In the genomic region with DNA sequence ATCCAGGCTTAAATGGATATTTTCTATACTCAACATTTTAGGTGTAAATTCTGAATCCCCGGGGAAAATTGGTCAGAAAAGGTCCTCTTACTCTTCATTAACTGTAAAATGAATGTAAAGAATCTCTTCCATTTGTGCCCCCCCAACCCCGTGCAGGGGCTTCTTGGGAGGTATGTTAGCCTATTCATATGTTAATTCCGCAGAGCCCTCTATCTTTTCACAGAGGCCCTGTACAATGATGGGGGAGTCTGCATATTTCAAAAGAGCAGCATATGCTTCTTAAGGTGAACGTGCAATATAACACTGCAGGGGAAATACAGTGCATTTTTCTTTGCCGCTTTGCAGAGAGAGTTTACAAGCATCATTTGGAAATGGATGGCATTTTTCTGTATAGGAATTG, we compare ENCODE assay signal across 31 cellular contexts.
"Had no signal": no experiment of that assay in that cellular context is flagged by ENCODE, and none has a peak within 500 bp of the region (broad histone marks: within the 10 kb centered on the region; RNA-seq: fewer than 3 reads in every experiment).

No MANE protein-coding gene starts in this region.

- H3K9me3 Mint-ChIP-seq: activated CD8-positive, alpha-beta T cell treated with anti-CD3 and anti-CD28 coated beads for 36 hours; activated naive CD4-positive, alpha-beta T cell treated with anti-CD3 and anti-CD28 coated beads, Interleukin-2, amount 50 U/mL, for 24 hours; activated naive CD8-positive, alpha-beta T cell treated with anti-CD3 and anti-CD28 coated beads for 36 hours; activated naive CD8-positive, alpha-beta T cell treated with anti-CD3 and anti-CD28 coated beads, Interleukin-2, amount 50 U/mL, for 24 hours; activated T-cell treated with anti-CD3 and anti-CD28 coated beads, Interleukin-2, amount 50 U/mL, for 4 hours; activated T-helper 17 cell treated with anti-CD3 and anti-CD28 coated beads, Interleukin-2, amount 50 U/mL, for 72 hours; brain; central memory CD8-positive, alpha-beta T cell; dendritic cell treated with granulocyte-macrophage colony-stimulating factor and Interleukin-4, amounts not matched to agents 40 ng/mL and 50 ng/mL, for 4 days; endodermal cell had no signal

- H3K4me1 ChIP-seq: adrenal gland, ascending aorta, breast epithelium, gastrocnemius medialis, heart left ventricle had no signal

- H3K4me3 ChIP-seq: adrenal gland, ascending aorta, breast epithelium, cardiac muscle cell, coronary artery, dorsolateral prefrontal cortex, gastrocnemius medialis, heart left ventricle had no signal

- H3K27ac ChIP-seq: adrenal gland, ascending aorta, breast epithelium, cardiac muscle cell, coronary artery, dorsolateral prefrontal cortex, gastrocnemius medialis, heart left ventricle had no signal

- H3K9me3 ChIP-seq: adrenal gland, ascending aorta, breast epithelium, gastrocnemius medialis, heart left ventricle had no signal

- H3K27me3 ChIP-seq: adrenal gland, ascending aorta had no signal

- H3K27ac Mint-ChIP-seq: activated CD8-positive, alpha-beta T cell treated with anti-CD3 and anti-CD28 coated beads for 36 hours; activated naive CD4-positive, alpha-beta T cell treated with anti-CD3 and anti-CD28 coated beads, Interleukin-2, amount 50 U/mL, for 24 hours; activated naive CD8-positive, alpha-beta T cell treated with anti-CD3 and anti-CD28 coated beads for 36 hours; activated naive CD8-positive, alpha-beta T cell treated with anti-CD3 and anti-CD28 coated beads, Interleukin-2, amount 50 U/mL, for 24 hours; activated T-helper 17 cell treated with anti-CD3 and anti-CD28 coated beads, Interleukin-2, amount 50 U/mL, for 72 hours; dendritic cell treated with granulocyte-macrophage colony-stimulating factor and Interleukin-4, amounts not matched to agents 40 ng/mL and 50 ng/mL, for 4 days; endodermal cell had no signal

- H3K36me3 ChIP-seq: adrenal gland, ascending aorta, breast epithelium, cardiac muscle cell, gastrocnemius medialis, heart left ventricle had no signal

- H3K4me3 Mint-ChIP-seq: activated CD8-positive, alpha-beta T cell treated with anti-CD3 and anti-CD28 coated beads for 36 hours; activated naive CD4-positive, alpha-beta T cell treated with anti-CD3 and anti-CD28 coated beads, Interleukin-2, amount 50 U/mL, for 24 hours; activated naive CD8-positive, alpha-beta T cell treated with anti-CD3 and anti-CD28 coated beads for 36 hours; activated naive CD8-positive, alpha-beta T cell treated with anti-CD3 and anti-CD28 coated beads, Interleukin-2, amount 50 U/mL, for 24 hours; activated T-cell treated with anti-CD3 and anti-CD28 coated beads, Interleukin-2, amount 50 U/mL, for 4 hours; activated T-helper 17 cell treated with anti-CD3 and anti-CD28 coated beads, Interleukin-2, amount 50 U/mL, for 72 hours; central memory CD8-positive, alpha-beta T cell; dendritic cell treated with granulocyte-macrophage colony-stimulating factor and Interleukin-4, amounts not matched to agents 40 ng/mL and 50 ng/mL, for 4 days; endodermal cell had no signal

- H3K4me1 Mint-ChIP-seq: activated naive CD4-positive, alpha-beta T cell treated with anti-CD3 and anti-CD28 coated beads, Interleukin-2, amount 50 U/mL, for 24 hours; activated naive CD8-positive, alpha-beta T cell treated with anti-CD3 and anti-CD28 coated beads, Interleukin-2, amount 50 U/mL, for 24 hours had no signal

- H3K27me3 Mint-ChIP-seq: central memory CD8-positive, alpha-beta T cell had no signal

- DNase-seq: activated CD4-positive, alpha-beta T cell treated with anti-CD3 and anti-CD28 coated beads for 48 hours; activated CD4-positive, alpha-beta T cell treated with anti-CD3 and anti-CD28 coated beads, Interleukin-2, amount 50 U/mL, for 1 hour; activated CD4-positive, alpha-beta T cell treated with anti-CD3 and anti-CD28 coated beads, Interleukin-2, amount 50 U/mL, for 48 hours; activated CD8-positive, alpha-beta memory T cell treated with anti-CD3 and anti-CD28 coated beads for 24 hours; activated CD8-positive, alpha-beta T cell treated with anti-CD3 and anti-CD28 coated beads for 36 hours; activated effector memory CD4-positive, alpha-beta T cell treated with Interleukin-2 at 50 U/mL for 16 hours; activated gamma-delta T cell treated with Interleukin-2 at 50 U/mL for 16 hours; activated naive CD4-positive, alpha-beta T cell treated with Interleukin-2 at 50 U/mL for 16 hours; activated naive CD8-positive, alpha-beta T cell treated with anti-CD3 and anti-CD28 coated beads for 36 hours; activated naive CD8-positive, alpha-beta T cell treated with anti-CD3 and anti-CD28 coated beads, Interleukin-2, amount 50 U/mL, for 24 hours; activated T-cell treated with anti-CD3 and anti-CD28 coated beads, Interleukin-2, amount 50 U/mL, for 4 hours; adrenal gland; amygdala; dorsolateral prefrontal cortex; effector memory CD4-positive, alpha-beta T cell; endodermal cell; foreskin fibroblast; gastrocnemius medialis; glutamatergic neuron; heart left ventricle; T-helper 2 cell had no signal

- ATAC-seq: activated CD8-positive, alpha-beta T cell treated with anti-CD3 and anti-CD28 coated beads for 36 hours; activated naive CD8-positive, alpha-beta T cell treated with anti-CD3 and anti-CD28 coated beads, Interleukin-2, amount 50 U/mL, for 24 hours; activated T-cell treated with anti-CD3 and anti-CD28 coated beads, Interleukin-2, amount 50 U/mL, for 4 hours; activated T-helper 17 cell treated with anti-CD3 and anti-CD28 coated beads, Interleukin-2, amount 50 U/mL, for 72 hours; esophagus mucosa; gastrocnemius medialis; heart left ventricle had no signal

- H3K36me3 Mint-ChIP-seq: activated naive CD4-positive, alpha-beta T cell treated with anti-CD3 and anti-CD28 coated beads, Interleukin-2, amount 50 U/mL, for 24 hours; activated naive CD8-positive, alpha-beta T cell treated with anti-CD3 and anti-CD28 coated beads for 36 hours; brain had no signal
